ENCODE assay signal across 8 cellular contexts in the genomic region with DNA sequence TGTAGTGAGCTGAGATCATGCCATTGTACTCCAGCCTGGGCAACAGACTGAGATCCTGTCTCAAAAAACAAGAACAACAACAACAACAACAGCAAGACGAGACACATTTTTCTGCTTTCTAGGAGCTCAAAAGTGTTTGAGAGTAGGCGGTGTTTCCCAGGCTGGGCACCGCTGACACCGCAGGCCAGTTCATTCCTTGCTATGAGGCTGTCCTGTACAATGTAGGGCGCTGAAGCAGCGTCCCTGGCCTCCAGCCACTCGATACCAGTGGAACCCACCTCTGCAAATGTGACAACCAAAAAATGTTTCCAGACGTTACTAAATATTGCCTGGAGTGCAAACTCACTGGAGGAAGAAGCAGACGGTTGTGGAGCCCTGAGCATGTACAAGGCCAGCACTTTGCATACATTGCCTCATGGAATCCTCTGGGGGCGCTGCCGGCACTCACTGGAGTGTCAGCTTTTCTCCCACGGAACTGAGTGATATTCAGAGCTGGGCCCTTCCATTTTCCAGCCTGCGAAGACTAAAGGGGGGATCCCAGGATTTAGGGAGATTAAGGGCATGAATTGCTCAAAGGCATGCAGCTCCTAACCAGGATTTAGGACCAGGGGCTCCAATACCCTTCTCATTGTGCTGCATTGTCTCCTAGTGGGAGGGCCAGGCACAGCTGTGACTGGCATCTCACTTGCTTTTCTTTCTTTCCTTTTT. TPM values are rescaled to one million over a fixed set of nuclear protein-coding genes. Genes with fewer than 3 reads are reported as not detected.
DNase-seq lines count a peak whose midpoint lies in the region; ATAC-seq lines count a peak whose summit lies in the region.

No MANE protein-coding gene starts in this region.

- DNase-seq in COLO829 (ENCODE audit: low spot score) (peak; percentile 63), HT-29 (ENCODE audit: low spot score) (peak; percentile 53), SHP77 treated with DMSO at 0.1 percent for 48 hours (lab: John Stamatoyannopoulos, UW) (peak; percentile 57), head of caudate nucleus (peak; percentile 82 to 96 (median 92)), pons (ENCODE audit: low spot score) (peak; percentile 95)
- DNase-seq in activated naive CD4-positive, alpha-beta T cell treated with anti-CD3 and anti-CD28 coated beads, Interleukin-2, amount 10 ng/mL, durations not matched to agents 7 days and 5 days: peak; percentile 73

- CTCF ChIA-PET in activated naive CD4-positive, alpha-beta T cell treated with anti-CD3 and anti-CD28 coated beads, Interleukin-2, amount 10 ng/mL, durations not matched to agents 7 days and 5 days (lab: Charles Lee): interaction anchor here (0.6 to 10.6 kb wide), 23 partner anchors 8 to 540 kb away, joined by 3 to 216 read pairs (median 4); partner anchors contain the start of genes ATF4 and RPS19BP1

- peaks cover 25% of the 10 kb centered on the region for H3K27me3 Mint-ChIP-seq in activated naive CD4-positive, alpha-beta T cell treated with anti-CD3 and anti-CD28 coated beads, Interleukin-2, amount 10 ng/mL, durations not matched to agents 7 days and 5 days

- H3K36me3 Mint-ChIP-seq in activated naive CD4-positive, alpha-beta T cell treated with anti-CD3 and anti-CD28 coated beads, Interleukin-2, amount 10 ng/mL, durations not matched to agents 7 days and 5 days: no peaks in the 10 kb centered on the region

- no peak overlapping the region for H3K27ac Mint-ChIP-seq in activated naive CD4-positive, alpha-beta T cell treated with anti-CD3 and anti-CD28 coated beads, Interleukin-2, amount 10 ng/mL, durations not matched to agents 7 days and 5 days

- ATAC-seq in HG02884 (IDR thresholded peaks at IDR 0.05; ENCODE audit: unreplicated experiment): no peak
- ATAC-seq in HG03135 (IDR thresholded peaks at IDR 0.05; ENCODE audit: unreplicated experiment): no peak

- intact Hi-C loops in head of caudate nucleus (cut with DNase I): no loop called here

- no peak overlapping the region for H3K4me3 Mint-ChIP-seq in activated naive CD4-positive, alpha-beta T cell treated with anti-CD3 and anti-CD28 coated beads, Interleukin-2, amount 10 ng/mL, durations not matched to agents 7 days and 5 days

- no peaks in the 10 kb centered on the region for H3K9me3 Mint-ChIP-seq in activated naive CD4-positive, alpha-beta T cell treated with anti-CD3 and anti-CD28 coated beads, Interleukin-2, amount 10 ng/mL, durations not matched to agents 7 days and 5 days

- peaks cover 22% of the 10 kb centered on the region for H3K4me1 Mint-ChIP-seq in activated naive CD4-positive, alpha-beta T cell treated with anti-CD3 and anti-CD28 coated beads, Interleukin-2, amount 10 ng/mL, durations not matched to agents 7 days and 5 days

RNA-seq across cellular contexts. Expression of gene MIEF1, which starts 5.8 kb away (rescaled TPM):
- total RNA-seq in HT-29 (2014; rRNA removed; shearing (Covaris generic)): 16.9 and 19.0 TPM in 2 replicates

RNA-seq across cellular contexts. Expression of gene ATF4, which starts 24.1 kb away (rescaled TPM):
- total RNA-seq in HT-29 (2014; rRNA removed; shearing (Covaris generic)): 314 and 320 TPM in 2 replicates

RNA-seq across cellular contexts. Expression of gene RPS19BP1, which starts 36.3 kb away (rescaled TPM):
- total RNA-seq in HT-29 (2014; rRNA removed; shearing (Covaris generic)): 250 and 300 TPM in 2 replicates

RNA-seq across cellular contexts. Expression of gene MGAT3, which starts 39.5 kb away (rescaled TPM):
- 1.0 and 1.6 TPM in 2 replicates for total RNA-seq in HT-29 (2014; rRNA removed; shearing (Covaris generic))
